In genomic region chr9:136482046-136482792, GRCh38 we compare ENCODE assay signal across 8 cellular contexts. TPM values are rescaled to one million over a fixed set of nuclear protein-coding genes. Genes with fewer than 3 reads are reported as not detected.
DNase-seq lines count a peak whose midpoint lies in the region; ATAC-seq and TF ChIP-seq lines count a peak whose summit lies in the region.

No MANE protein-coding gene starts in this region.

- no peak for ATAC-seq in left ventricle myocardium superior

- H3K36me3 ChIP-seq in right atrium auricular region (peaks cover 3% of the 10 kb centered on the region), iPS-20b (ENCODE audit: insufficient read depth, low read depth, low read length) (peaks cover 28% of the 10 kb centered on the region)

- peak overlapping the region; percentile 96 for H3K9ac ChIP-seq in iPS-20b (ENCODE audit: low read depth, low read length)

- intact Hi-C loops in left ventricle myocardium superior (cut with micrococcal nuclease), result no loop called here

- H3K27me3 ChIP-seq in right atrium auricular region (no peaks in the 10 kb centered on the region), iPS-20b (ENCODE audit: insufficient read depth, low read length) (no peaks in the 10 kb centered on the region)

- no peak for TF ChIP-seq CTCF in right atrium auricular region (IDR thresholded peaks at IDR 0.05)

- peak overlapping the region; percentile 97 to 99 for H3K4me3 ChIP-seq in right atrium auricular region
- peak overlapping the region; percentile 98 for H3K4me3 ChIP-seq in iPS-20b (ENCODE audit: low read length)

- H3K4me1 ChIP-seq in right atrium auricular region (peaks cover 0 to 25% of the 10 kb centered on the region in 2 donors), iPS-20b (ENCODE audit: insufficient read depth, low read length) (peaks cover 6% of the 10 kb centered on the region; the same call in 1 of the 2 replicates)

- H3K9me3 ChIP-seq in right atrium auricular region (no peaks in the 10 kb centered on the region), iPS-20b (ENCODE audit: insufficient read depth, low read depth, low read length) (no peaks in the 10 kb centered on the region)

- DNase-seq in right atrium auricular region (ENCODE audit: low spot score) (no peak), left ventricle myocardium superior (no peak), NCI-H748 treated with DMSO at 0.1 percent for 48 hours (lab: John Stamatoyannopoulos, UW) (peak; percentile 10), amniotic epithelial cell (ENCODE audit: low read depth) (peak; percentile 48), cerebellum (ENCODE audit: low spot score) (no peak)
- peak; percentile 11 for DNase-seq in stimulated activated CD8-positive, alpha-beta memory T cell treated with anti-CD3 and anti-CD28 coated beads, Interleukin-12 subunit alpha, Interleukin-12 subunit beta, amount 100 ng/mL, for 4 hours (ENCODE audit: low read depth)
- no peak for DNase-seq in activated CD4-positive, CD25-positive, alpha-beta regulatory T cell (lab: John Stamatoyannopoulos, UW)

- H3K27ac ChIP-seq in right atrium auricular region (peak overlapping the region; percentile 99), iPS-20b (ENCODE audit: low read length) (no peak overlapping the region)

RNA-seq across cellular contexts. Expression of gene SEC16A, which starts 0.6 kb away (rescaled TPM):
- total RNA-seq in right atrium auricular region (10 to 100 TPM; 32.6 to 41.6 TPM), left ventricle myocardium superior (23.2 TPM), cerebellum (18.4 TPM)

RNA-seq across cellular contexts. Expression of gene INPP5E, which starts 42.6 kb away (rescaled TPM):
- total RNA-seq in right atrium auricular region (1 to 10 TPM; 6.4 to 9.1 TPM), left ventricle myocardium superior (12.1 TPM), cerebellum (11.1 TPM)

Comparison
In these comparisons a context has a peak if more than half of its experiments do, and no peak if none do; other contexts are left out.
1. DNase-seq: peak in NCI-H748 treated with DMSO at 0.1 percent for 48 hours (single experiment), amniotic epithelial cell (single experiment) and stimulated activated CD8-positive, alpha-beta memory T cell treated with anti-CD3 and anti-CD28 coated beads, Interleukin-12 subunit alpha, Interleukin-12 subunit beta, amount 100 ng/mL, for 4 hours (single experiment); none in right atrium auricular region (single experiment), left ventricle myocardium superior (single experiment), cerebellum (single experiment) and activated CD4-positive, CD25-positive, alpha-beta regulatory T cell (0 of 4).